In genomic region chr3:34150987-34151386, GRCh38 we compare ENCODE assay signal across 11 cellular contexts.
"Had no signal": no experiment of that assay in that cellular context is flagged by ENCODE, and none has a peak within 500 bp of the region (broad histone marks: within the 10 kb centered on the region; RNA-seq: fewer than 3 reads in every experiment).

No MANE protein-coding gene starts in this region.

- H3K27ac Mint-ChIP-seq: activated T-helper 1 cell treated with anti-CD3 and anti-CD28 coated beads, Interleukin-12 subunit alpha, Interleukin-12 subunit beta, Interleukin-2, Interleukin-4 antibody, amounts not matched to agents 30 ng/mL and 10 ng/mL and 1 ng/mL, durations not matched to agents 14 hours and 24 hours and 36 hours; naive thymus-derived CD4-positive, alpha-beta T cell; WTC11 had no signal

- H3K9me3 Mint-ChIP-seq: activated T-helper 1 cell treated with anti-CD3 and anti-CD28 coated beads, Interleukin-12 subunit alpha, Interleukin-12 subunit beta, Interleukin-2, Interleukin-4 antibody, amounts not matched to agents 30 ng/mL and 10 ng/mL and 1 ng/mL, durations not matched to agents 14 hours and 24 hours and 36 hours; naive thymus-derived CD4-positive, alpha-beta T cell; WTC11 had no signal

- DNase-seq: activated CD4-positive, alpha-beta T cell treated with anti-CD3 and anti-CD28 coated beads for 48 hours; activated naive CD4-positive, alpha-beta T cell; aorta; dorsolateral prefrontal cortex; hippocampal formation; naive thymus-derived CD4-positive, alpha-beta T cell; stimulated activated CD4-positive, alpha-beta T cell treated with anti-CD3 and anti-CD28 coated beads, Interleukin-15, amount 100 ng/mL, for 24 hours; stimulated activated CD4-positive, alpha-beta T cell treated with anti-CD3 and anti-CD28 coated beads, Interleukin-4, amount 100 ng/mL, for 4 hours had no signal

- H3K36me3 Mint-ChIP-seq: naive thymus-derived CD4-positive, alpha-beta T cell; WTC11 had no signal

- H3K4me3 Mint-ChIP-seq: activated T-helper 1 cell treated with anti-CD3 and anti-CD28 coated beads, Interleukin-12 subunit alpha, Interleukin-12 subunit beta, Interleukin-2, Interleukin-4 antibody, amounts not matched to agents 30 ng/mL and 10 ng/mL and 1 ng/mL, durations not matched to agents 14 hours and 24 hours and 36 hours; naive thymus-derived CD4-positive, alpha-beta T cell; WTC11 had no signal

- H3K4me1 Mint-ChIP-seq: naive thymus-derived CD4-positive, alpha-beta T cell had no signal

- ATAC-seq: esophagus mucosa; naive thymus-derived CD4-positive, alpha-beta T cell; WTC11 had no signal
